ENCODE assay signal across 8 cellular contexts in genomic region chr3:151227438-151228290, GRCh38. TPM values are rescaled to one million over a fixed set of nuclear protein-coding genes. Genes with fewer than 3 reads are reported as not detected.
DNase-seq lines count a peak whose midpoint lies in the region; ATAC-seq and TF ChIP-seq lines count a peak whose summit lies in the region.

No MANE protein-coding gene starts in this region.

- H3K9ac ChIP-seq in OCI-LY1 (ENCODE audit: low read length), result no peak overlapping the region; the same call in 1 of the 2 replicates

- H3K4me3 Mint-ChIP-seq in CD8-positive, alpha-beta memory T cell, result peak overlapping the region in 5 of 7 donors; percentile 8 to 68 (median 21)
- peak overlapping the region in 7 of 10 donors; percentile 6 to 68 (median 35) for H3K4me3 Mint-ChIP-seq in naive thymus-derived CD4-positive, alpha-beta T cell

- H3K9me3 Mint-ChIP-seq in CD8-positive, alpha-beta memory T cell, result peaks cover 0 to 4% (median 0%) of the 10 kb centered on the region in 5 donors
- H3K9me3 Mint-ChIP-seq in naive thymus-derived CD4-positive, alpha-beta T cell, result peaks cover 0 to 7% (median 0%) of the 10 kb centered on the region in 11 donors

- peaks cover 46 to 66% (median 46%) of the 10 kb centered on the region in 3 donors for H3K4me1 Mint-ChIP-seq in CD8-positive, alpha-beta memory T cell
- peaks cover 19 to 63% (median 43%) of the 10 kb centered on the region in 7 donors for H3K4me1 Mint-ChIP-seq in naive thymus-derived CD4-positive, alpha-beta T cell

- peak; percentile 61 to 82 (median 71) for DNase-seq in CD8-positive, alpha-beta memory T cell
- DNase-seq in activated T-cell treated with anti-CD3 and anti-CD28 coated beads for 4 hours, result peak; percentile 74
- peak; percentile 47 to 84 (median 77) for DNase-seq in naive thymus-derived CD4-positive, alpha-beta T cell
- peak; percentile 55 to 61 for DNase-seq in stimulated activated CD8-positive, alpha-beta memory T cell treated with anti-CD3 and anti-CD28 coated beads, Interleukin-7, amount 100 ng/mL, for 48 hours (ENCODE audit: extremely low read depth in 1 of 2, low read depth in 1 of 2)

- CTCF ChIA-PET in CD8-positive, alpha-beta memory T cell (lab: Charles Lee), result interaction anchor here (0.6 to 8.5 kb wide), 28 partner anchors 10 to 100 kb away, joined by 3 to 99 read pairs (median 4); partner anchors contain the start of gene P2RY14
- CTCF ChIA-PET in naive thymus-derived CD4-positive, alpha-beta T cell (lab: Charles Lee), result interaction anchor here (0.7 to 7.2 kb wide), 21 partner anchors 8 to 525 kb away, joined by 3 to 133 read pairs (median 5); partner anchors contain the start of genes GPR171 and P2RY14

- no peaks in the 10 kb centered on the region for H3K27me3 ChIP-seq in CD8-positive, alpha-beta memory T cell (ENCODE audit: insufficient read depth, low read length, poor library complexity, severe bottlenecking)
- no peaks in the 10 kb centered on the region for H3K27me3 ChIP-seq in OCI-LY1 (ENCODE audit: insufficient read depth, low read length)
- H3K27me3 ChIP-seq in naive thymus-derived CD4-positive, alpha-beta T cell (ENCODE audit: control insufficient read depth in 2 of 2, insufficient read depth in 2 of 2, low read length in 2 of 2), result no peaks in the 10 kb centered on the region

- ATAC-seq in GM19351 (IDR thresholded peaks at IDR 0.05; ENCODE audit: unreplicated experiment), result peak; percentile 90
- ATAC-seq in HG03442 (IDR thresholded peaks at IDR 0.05; ENCODE audit: unreplicated experiment), result peak; percentile 84
- ATAC-seq in esophagus mucosa, result peak; percentile 86
- peak; percentile 93 for ATAC-seq in naive thymus-derived CD4-positive, alpha-beta T cell

- no peaks in the 10 kb centered on the region for H3K9me2 ChIP-seq in OCI-LY1 (ENCODE audit: low read depth, low read length)

- no peak overlapping the region for H3K4me3 ChIP-seq in CD8-positive, alpha-beta memory T cell (ENCODE audit: low read length)
- no peak overlapping the region for H3K4me3 ChIP-seq in OCI-LY1 (ENCODE audit: low read depth, low read length, poor library complexity, severe bottlenecking)
- no peak overlapping the region for H3K4me3 ChIP-seq in naive thymus-derived CD4-positive, alpha-beta T cell (ENCODE audit: low read length)

- peaks cover 0 to 3% (median 0%) of the 10 kb centered on the region in 3 donors for H3K36me3 Mint-ChIP-seq in CD8-positive, alpha-beta memory T cell
- peaks cover 0 to 10% (median 0%) of the 10 kb centered on the region in 5 donors for H3K36me3 Mint-ChIP-seq in naive thymus-derived CD4-positive, alpha-beta T cell

- H3K4me2 ChIP-seq in OCI-LY1 (ENCODE audit: low read length), result peak overlapping the region; percentile 9; the same call in 1 of the 2 replicates

- no peak overlapping the region for H3K27ac ChIP-seq in CD8-positive, alpha-beta memory T cell (ENCODE audit: low read depth, low read length)
- peak overlapping the region; percentile 48 for H3K27ac ChIP-seq in OCI-LY1 (ENCODE audit: low read depth, low read length, poor library complexity, severe bottlenecking)
- no peak overlapping the region for H3K27ac ChIP-seq in naive thymus-derived CD4-positive, alpha-beta T cell (ENCODE audit: low read depth, low read length)

- H3K79me2 ChIP-seq in OCI-LY1 (ENCODE audit: insufficient read depth, low read length), result no peaks in the 10 kb centered on the region

- POLR2A ChIA-PET in CD8-positive, alpha-beta memory T cell (lab: Charles Lee), result interaction anchor here (0.5 kb wide), 1 partner anchor 48 kb away, joined by 3 read pairs; no protein-coding TSS in a partner anchor
- POLR2A ChIA-PET in naive thymus-derived CD4-positive, alpha-beta T cell (lab: Charles Lee), result interaction anchor here (1.3 to 5.6 kb wide), 3 partner anchors 20 to 60 kb away, joined by 3 to 39 read pairs (median 13); partner anchors contain the start of gene P2RY14

- peak; percentile 99 for TF ChIP-seq CTCF in OCI-LY1 (IDR thresholded peaks at IDR 0.05; ENCODE audit: low read length)

- H3K36me3 ChIP-seq in CD8-positive, alpha-beta memory T cell (ENCODE audit: insufficient read depth, low read length), result no peaks in the 10 kb centered on the region
- H3K36me3 ChIP-seq in OCI-LY1 (ENCODE audit: insufficient read depth, low read length), result no peaks in the 10 kb centered on the region
- H3K36me3 ChIP-seq in naive thymus-derived CD4-positive, alpha-beta T cell (ENCODE audit: control insufficient read depth in 2 of 3, insufficient read depth in 3 of 3, low read length in 3 of 3), result no peaks in the 10 kb centered on the region

- H2AFZ ChIP-seq in OCI-LY1 (ENCODE audit: low read length), result no peak overlapping the region

- H3F3A ChIP-seq in OCI-LY1 (ENCODE audit: insufficient read depth, low read length), result no peaks in the 10 kb centered on the region

- H4K20me1 ChIP-seq in OCI-LY1 (ENCODE audit: insufficient read depth, low read length), result no peaks in the 10 kb centered on the region

- peaks cover 34% of the 10 kb centered on the region for H3K4me1 ChIP-seq in CD8-positive, alpha-beta memory T cell (ENCODE audit: insufficient read depth, low read length)
- H3K4me1 ChIP-seq in OCI-LY1 (ENCODE audit: insufficient read depth, low read length, severe bottlenecking), result peaks cover 32% of the 10 kb centered on the region
- H3K4me1 ChIP-seq in naive thymus-derived CD4-positive, alpha-beta T cell (ENCODE audit: control insufficient read depth in 2 of 2, insufficient read depth in 2 of 2, low read length in 2 of 2), result peaks cover 0 to 9% of the 10 kb centered on the region in 2 donors

- H3K9me3 ChIP-seq in CD8-positive, alpha-beta memory T cell (ENCODE audit: low read length), result no peaks in the 10 kb centered on the region
- no peaks in the 10 kb centered on the region for H3K9me3 ChIP-seq in OCI-LY1 (ENCODE audit: low read length)
- no peaks in the 10 kb centered on the region for H3K9me3 ChIP-seq in naive thymus-derived CD4-positive, alpha-beta T cell (ENCODE audit: control insufficient read depth in 2 of 3, low read length in 3 of 3)

- H3K27me3 Mint-ChIP-seq in CD8-positive, alpha-beta memory T cell, result peaks cover 0 to 2% of the 10 kb centered on the region in 2 donors
- no peaks in the 10 kb centered on the region for H3K27me3 Mint-ChIP-seq in naive thymus-derived CD4-positive, alpha-beta T cell

- peak overlapping the region in 7 of 8 donors; percentile 48 to 98 (median 77) for H3K27ac Mint-ChIP-seq in CD8-positive, alpha-beta memory T cell
- peak overlapping the region in 7 of 9 donors; percentile 1 to 65 (median 37) for H3K27ac Mint-ChIP-seq in naive thymus-derived CD4-positive, alpha-beta T cell

- intact Hi-C loops in naive thymus-derived CD4-positive, alpha-beta T cell (cut with micrococcal nuclease), result loop anchor here (1.0 to 5.0 kb wide), 17 partner anchors 16 to 1297 kb away; partner anchors contain the start of genes GPR171 (in 2 of the 2) and P2RY14 (in 2 of the 2)

RNA-seq across cellular contexts. Expression of gene GPR171, which starts 24.6 kb away (rescaled TPM):
- 100 to 1,000 TPM; 179 to 188 TPM for total RNA-seq in CD8-positive, alpha-beta memory T cell
- 264 TPM for polyA plus RNA-seq in CD8-positive, alpha-beta memory T cell
- total RNA-seq in esophagus mucosa, result 0.32 TPM
- 100 to 1,000 TPM in 1 of 5 experiments, 10 to 100 TPM in 4; 16.0 to 251 (median 63.4) TPM for total RNA-seq in naive thymus-derived CD4-positive, alpha-beta T cell
- 100 to 1,000 TPM in 1 of 2 donors, 10 to 100 TPM in 1; 65.5 to 162 TPM for polyA plus RNA-seq in naive thymus-derived CD4-positive, alpha-beta T cell

RNA-seq across cellular contexts. Expression of gene P2RY14, which starts 50.7 kb away (rescaled TPM):
- total RNA-seq in CD8-positive, alpha-beta memory T cell, result 1 to 10 TPM in 1 of 2 experiments, under 1 TPM in 1; 0.84 to 1.3 TPM
- polyA plus RNA-seq in CD8-positive, alpha-beta memory T cell, result 4.3 TPM
- 0.88 TPM for total RNA-seq in esophagus mucosa
- total RNA-seq in naive thymus-derived CD4-positive, alpha-beta T cell, result 1 to 10 TPM in 2 of 5 experiments, under 1 TPM in 2, not detected in 1; 0.19 to 5.7 (median 1.1) TPM
- under 1 TPM in 1 of 2 donors, not detected in 1; 0.11 TPM for polyA plus RNA-seq in naive thymus-derived CD4-positive, alpha-beta T cell

Comparison
In these comparisons a context has a peak if more than half of its experiments do, and no peak if none do; other contexts are left out.
1. RNA of gene GPR171, which starts 24.6 kb away (total RNA-seq): 179 to 188 TPM in CD8-positive, alpha-beta memory T cell and 16.0 to 251 TPM in naive thymus-derived CD4-positive, alpha-beta T cell; 0.32 TPM in esophagus mucosa (single experiment); every median in the first group is over 10 times any median in the second.
2. Peak in every context shown above with its lines, with median percentiles within 50 percentile points of each other: DNase-seq and ATAC-seq.